In genomic region chr6:167115054-167115453, GRCh38 we compare ENCODE assay signal across 17 cellular contexts. TPM values are rescaled to one million over a fixed set of nuclear protein-coding genes. Genes with fewer than 3 reads are reported as not detected.
A peak's percentile ranks its signal among the peaks of the same experiment; 100 is the strongest.
DNase-seq lines count a peak whose midpoint lies in the region; ATAC-seq and TF ChIP-seq lines count a peak whose summit lies in the region.
"Had no signal": no experiment of that assay in that cellular context is flagged by ENCODE, and none has a peak within 500 bp of the region (broad histone marks: within the 10 kb centered on the region; RNA-seq: fewer than 3 reads in every experiment).

No MANE protein-coding gene starts in this region.

- H3K4me3 Mint-ChIP-seq in activated T-cell treated with anti-CD3 and anti-CD28 coated beads, Interleukin-2, amount 50 U/mL, for 4 hours = peak overlapping the region; percentile 83
- H3K4me3 Mint-ChIP-seq: central memory CD8-positive, alpha-beta T cell; HFFc6 had no signal

- H3K4me3 ChIP-seq in WERI-Rb-1 (ENCODE audit: low read depth, low read length) = no peak overlapping the region
- no peak overlapping the region for H3K4me3 ChIP-seq in prostate gland
- H3K4me3 ChIP-seq: gastrocnemius medialis, lung had no signal

- in situ Hi-C loops in GM13976 (cut with MboI; ENCODE audit: low sequenced_read_pairs, unreplicated experiment) = no loop called here

- no peaks in the 10 kb centered on the region for H3K27me3 Mint-ChIP-seq in activated T-cell treated with anti-CD3 and anti-CD28 coated beads, Interleukin-2, amount 50 U/mL, for 4 hours (ENCODE audit: low read depth)

- H3K36me3 Mint-ChIP-seq in activated T-cell treated with anti-CD3 and anti-CD28 coated beads, Interleukin-2, amount 50 U/mL, for 4 hours (ENCODE audit: insufficient read depth) = peaks cover 2% of the 10 kb centered on the region

- no peak for DNase-seq in activated T-cell treated with anti-CD3 and anti-CD28 coated beads, Interleukin-2, amount 50 U/mL, for 4 hours
- DNase-seq in activated T-cell treated with anti-CD3 and anti-CD28 coated beads for 4 hours (no peak), GM13976 (ENCODE audit: low spot score) (no peak), WERI-Rb-1 (peak; percentile 22), retina (peak; percentile 49), NCI-H187 (lab: John Stamatoyannopoulos, UW) (no peak), SW480 (ENCODE audit: low spot score) (no peak), prostate gland (ENCODE audit: low spot score) (no peak)
- DNase-seq: DMS 273 treated with DMSO at 0.1 percent for 48 hours, gastrocnemius medialis, HFFc6, NCI-H1694, NCI-H510A treated with DMSO at 0.1 percent for 48 hours had no signal

- H3K27ac ChIP-seq in WERI-Rb-1 (no peak overlapping the region), prostate gland (no peak overlapping the region)
- H3K27ac ChIP-seq: gastrocnemius medialis had no signal

- TF ChIP-seq POLR2A in prostate gland (IDR thresholded peaks at IDR 0.05) = no peak

- WGBS in prostate gland = 82% methylated on average over 10 of the region's 10 CpGs

- intact Hi-C loops in prostate gland (cut with DNase I) = no loop called here

- H3K36me3 ChIP-seq in WERI-Rb-1 (no peaks in the 10 kb centered on the region), prostate gland (no peaks in the 10 kb centered on the region)
- H3K36me3 ChIP-seq: gastrocnemius medialis had no signal

- H3K27me3 ChIP-seq in WERI-Rb-1 (ENCODE audit: insufficient read depth, low read depth, severe bottlenecking) = no peaks in the 10 kb centered on the region
- no peaks in the 10 kb centered on the region for H3K27me3 ChIP-seq in prostate gland (replicated peaks; ENCODE audit: insufficient read depth)

- H3K9me3 ChIP-seq in WERI-Rb-1 (ENCODE audit: severe bottlenecking) (no peaks in the 10 kb centered on the region), prostate gland (no peaks in the 10 kb centered on the region)
- H3K9me3 ChIP-seq: gastrocnemius medialis had no signal

- TF ChIP-seq CTCF in GM13976 (IDR thresholded peaks at IDR 0.05; ENCODE audit: borderline replicate concordance, control extremely low read depth, extremely low read depth, insufficient read depth, missing control alignments) = peak; percentile 27
- peak; percentile 65 for TF ChIP-seq CTCF in WERI-Rb-1 (IDR thresholded peaks at IDR 0.05; ENCODE audit: low read depth, low read length)
- no peak for TF ChIP-seq CTCF in prostate gland (IDR thresholded peaks at IDR 0.05)

- no peak for ATAC-seq in activated T-cell treated with anti-CD3 and anti-CD28 coated beads, Interleukin-2, amount 50 U/mL, for 4 hours
- ATAC-seq: gastrocnemius medialis had no signal

- H3K9me3 Mint-ChIP-seq in activated T-cell treated with anti-CD3 and anti-CD28 coated beads, Interleukin-2, amount 50 U/mL, for 4 hours = no peaks in the 10 kb centered on the region
- H3K9me3 Mint-ChIP-seq: central memory CD8-positive, alpha-beta T cell; nephron had no signal

- H3K4me1 Mint-ChIP-seq in activated T-cell treated with anti-CD3 and anti-CD28 coated beads, Interleukin-2, amount 50 U/mL, for 4 hours (ENCODE audit: low read depth) = peaks cover 83% of the 10 kb centered on the region

- no peaks in the 10 kb centered on the region for H3K4me1 ChIP-seq in prostate gland (replicated peaks)
- H3K4me1 ChIP-seq: gastrocnemius medialis had no signal

RNA-seq across cellular contexts. Expression of gene CCR6, which starts 7.8 kb away (rescaled TPM):
- 1 to 10 TPM; 1.7 to 8.8 (median 5.1) TPM for total RNA-seq in activated T-cell treated with anti-CD3 and anti-CD28 coated beads, Interleukin-2, amount 50 U/mL, for 4 hours
- total RNA-seq in prostate gland = not detected
- total RNA-seq: gastrocnemius medialis, HFFc6, renal cortical epithelial cell had no signal

RNA-seq across cellular contexts. Expression of gene GPR31, which starts 42.7 kb away (rescaled TPM):
- total RNA-seq in activated T-cell treated with anti-CD3 and anti-CD28 coated beads, Interleukin-2, amount 50 U/mL, for 4 hours = not detected
- total RNA-seq in prostate gland = not detected
- total RNA-seq: gastrocnemius medialis, HFFc6, renal cortical epithelial cell had no signal

Comparison
In these comparisons a context has a peak if more than half of its experiments do, and no peak if none do; other contexts are left out.
1. DNase-seq: peak in WERI-Rb-1 (single experiment) and retina (single experiment); none in activated T-cell treated with anti-CD3 and anti-CD28 coated beads, Interleukin-2, amount 50 U/mL, for 4 hours (single experiment), activated T-cell treated with anti-CD3 and anti-CD28 coated beads for 4 hours (single experiment), GM13976 (single experiment), NCI-H187 (0 of 2), SW480 (single experiment) and prostate gland (single experiment).
2. CTCF ChIP-seq: peak in GM13976 (single experiment) and WERI-Rb-1 (single experiment); none in prostate gland (0 of 4).